Comparison of ENCODE assay signal across 24 cellular contexts in the genomic region with DNA sequence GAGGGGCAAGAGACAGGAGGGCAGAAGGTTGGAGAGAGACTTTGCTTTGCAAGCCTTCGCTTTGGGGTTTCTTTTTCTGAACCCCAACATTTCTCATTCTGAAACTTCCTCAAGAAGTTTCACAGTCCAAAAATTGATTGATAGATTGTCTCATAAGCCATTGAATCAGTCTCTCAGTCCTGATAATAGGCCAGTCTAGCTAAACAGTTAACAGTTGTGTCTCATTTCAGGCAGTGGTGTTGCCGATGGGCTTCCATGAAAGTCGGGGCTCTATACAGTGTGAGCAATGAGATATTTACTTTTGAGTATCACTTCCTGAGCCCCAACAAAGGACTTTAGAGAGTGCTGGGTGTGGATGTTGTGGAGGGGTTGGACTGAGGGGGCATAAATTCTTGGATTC. TPM values are rescaled to one million over a fixed set of nuclear protein-coding genes. Genes with fewer than 3 reads are reported as not detected.
DNase-seq lines count a peak whose midpoint lies in the region; ATAC-seq, FAIRE-seq and TF ChIP-seq lines count a peak whose summit lies in the region.
"Had no signal": no experiment of that assay in that cellular context is flagged by ENCODE, and none has a peak within 500 bp of the region (broad histone marks: within the 10 kb centered on the region; RNA-seq: fewer than 3 reads in every experiment).

No MANE protein-coding gene starts in this region.

- RAD21 ChIA-PET in GM12878 (lab: Charles Lee; ENCODE audit: unreplicated experiment), result interaction anchor here (4.0 kb wide), 1 partner anchor 25 kb away, joined by 58 read pairs; a partner anchor contains a TSS

- H3K9me3 ChIP-seq in GM12878 (replicated peaks; ENCODE audit: control insufficient read depth, insufficient read depth, low read length) (no peaks in the 10 kb centered on the region), esophagus squamous epithelium (no peaks in the 10 kb centered on the region)
- H3K9me3 ChIP-seq: BLaER1, Caco-2 had no signal

- no peaks in the 10 kb centered on the region for H3K4me1 Mint-ChIP-seq in activated naive CD8-positive, alpha-beta T cell treated with anti-CD3 and anti-CD28 coated beads, Interleukin-2, amount 50 U/mL, for 24 hours
- H3K4me1 Mint-ChIP-seq in activated naive CD8-positive, alpha-beta T cell treated with anti-CD3 and anti-CD28 coated beads for 36 hours, result no peaks in the 10 kb centered on the region
- H3K4me1 Mint-ChIP-seq in nephron progenitor cell (peaks cover 45% of the 10 kb centered on the region), progenitor cell of endocrine pancreas (ENCODE audit: low read depth) (peaks cover 22% of the 10 kb centered on the region)
- H3K4me1 Mint-ChIP-seq: B cell; CD4-positive, CD25-positive, alpha-beta regulatory T cell had no signal

- no peak for TF ChIP-seq RAD21 in GM12878 (IDR thresholded peaks at IDR 0.05; ENCODE audit: insufficient read depth, low read depth, low read length)

- H3K27me3 ChIP-seq in GM12878 (replicated peaks in 1 of 2; ENCODE audit: control insufficient read depth in 2 of 2, insufficient read depth in 2 of 2, low read length in 1 of 2), result no peaks in the 10 kb centered on the region
- H3K27me3 ChIP-seq in esophagus squamous epithelium, result no peaks in the 10 kb centered on the region
- H3K27me3 ChIP-seq: BLaER1 had no signal

- H3K36me3 ChIP-seq in GM12878 (ENCODE audit: control insufficient read depth in 2 of 2, insufficient read depth in 2 of 2, low read length in 1 of 2) (no peaks in the 10 kb centered on the region), esophagus squamous epithelium (no peaks in the 10 kb centered on the region)
- H3K36me3 ChIP-seq: BLaER1 had no signal

- intact Hi-C loops in GM12878 (cut with micrococcal nuclease; ENCODE audit: unreplicated experiment) (no loop called here), esophagus squamous epithelium (cut with DNase I) (no loop called here)

- in situ Hi-C loops in GM12878 (cut with MboI), result loop anchor here (10.0 kb wide), 1 partner anchor 693 kb away; no protein-coding TSS in a partner anchor

- CTCF ChIA-PET in GM12878 (lab: Yijun Ruan, JAX), result interaction anchor here (1.3 kb wide), 1 partner anchor 24 kb away, joined by 3 read pairs; no protein-coding TSS in a partner anchor

- no peak overlapping the region for H3K27ac ChIP-seq in GM12878 (ENCODE audit: control insufficient read depth, insufficient read depth)
- H3K27ac ChIP-seq in esophagus squamous epithelium, result no peak overlapping the region
- H3K27ac ChIP-seq: 22Rv1, BLaER1, C4-2B had no signal

- WGBS in GM12878 (ENCODE audit: insufficient coverage, insufficient replicate concordance, low lambda C conversion rate, missing lambda C conversion rate), result 39% methylated on average over 3 of the region's 3 CpGs
- 79 to 92% methylated on average over 3 of the region's 3 CpGs for WGBS in esophagus squamous epithelium, 2 donors

- H2AFZ ChIP-seq in GM12878 (ENCODE audit: control insufficient read depth, low read depth, low read length), result no peak overlapping the region

- H3K4me2 ChIP-seq in GM12878 (ENCODE audit: control insufficient read depth, insufficient read depth), result no peak overlapping the region
- H3K4me2 ChIP-seq: BLaER1 had no signal

- no peak overlapping the region for H3K4me3 ChIP-seq in GM12878
- no peak overlapping the region for H3K4me3 ChIP-seq in esophagus squamous epithelium
- H3K4me3 ChIP-seq: BLaER1 had no signal

- no peak overlapping the region for H3K4me3 Mint-ChIP-seq in activated naive CD8-positive, alpha-beta T cell treated with anti-CD3 and anti-CD28 coated beads, Interleukin-2, amount 50 U/mL, for 24 hours
- no peak overlapping the region for H3K4me3 Mint-ChIP-seq in activated naive CD8-positive, alpha-beta T cell treated with anti-CD3 and anti-CD28 coated beads for 36 hours
- H3K4me3 Mint-ChIP-seq in nephron progenitor cell, result no peak overlapping the region
- no peak overlapping the region for H3K4me3 Mint-ChIP-seq in progenitor cell of endocrine pancreas (ENCODE audit: low read depth)
- H3K4me3 Mint-ChIP-seq: B cell; CD4-positive, CD25-positive, alpha-beta regulatory T cell; CD8-positive, alpha-beta T cell had no signal

- ATAC-seq in activated naive CD8-positive, alpha-beta T cell treated with anti-CD3 and anti-CD28 coated beads, Interleukin-2, amount 50 U/mL, for 24 hours, result peak; percentile 10
- ATAC-seq in GM12878, result peak; percentile 84
- ATAC-seq: CD8-positive, alpha-beta T cell had no signal

- no peak for TF ChIP-seq POLR2A in GM12878 (IDR thresholded peaks at IDR 0.05; ENCODE audit: low read depth, low read length)
- TF ChIP-seq POLR2A in esophagus squamous epithelium (IDR thresholded peaks at IDR 0.05), result no peak

- no peaks in the 10 kb centered on the region for H4K20me1 ChIP-seq in GM12878 (ENCODE audit: control insufficient read depth, insufficient read depth)
- H4K20me1 ChIP-seq: BLaER1 had no signal

- no peaks in the 10 kb centered on the region for H3K79me2 ChIP-seq in GM12878 (ENCODE audit: control insufficient read depth, insufficient read depth, low read length)

- no peaks in the 10 kb centered on the region for H3K27me3 Mint-ChIP-seq in activated naive CD8-positive, alpha-beta T cell treated with anti-CD3 and anti-CD28 coated beads, Interleukin-2, amount 50 U/mL, for 24 hours
- peaks cover 4% of the 10 kb centered on the region for H3K27me3 Mint-ChIP-seq in activated naive CD8-positive, alpha-beta T cell treated with anti-CD3 and anti-CD28 coated beads for 36 hours
- H3K27me3 Mint-ChIP-seq in nephron progenitor cell (ENCODE audit: low read depth, poor library complexity), result no peaks in the 10 kb centered on the region
- H3K27me3 Mint-ChIP-seq in progenitor cell of endocrine pancreas, result no peaks in the 10 kb centered on the region
- H3K27me3 Mint-ChIP-seq: B cell had no signal

- DNase-seq in activated naive CD8-positive, alpha-beta T cell treated with anti-CD3 and anti-CD28 coated beads, Interleukin-2, amount 50 U/mL, for 24 hours, result no peak
- DNase-seq in activated naive CD8-positive, alpha-beta T cell treated with anti-CD3 and anti-CD28 coated beads for 36 hours, result no peak
- DNase-seq in GM12878 (ENCODE audit: low read depth, low spot score) (no peak), nephron progenitor cell (no peak), progenitor cell of endocrine pancreas (ENCODE audit: low spot score, unreplicated experiment) (no peak), NCI-H1105 (lab: John Stamatoyannopoulos, UW) (no peak), esophagus squamous epithelium (lab: John Stamatoyannopoulos, UW) (no peak), mesenteric fat pad (ENCODE audit: low spot score) (no peak)
- DNase-seq: Caco-2; CD4-positive, CD25-positive, alpha-beta regulatory T cell; CD8-positive, alpha-beta T cell; DMS79; EL; GDM1; H7; HCEC 1CT had no signal

- SMC1A ChIA-PET in GM12878 (lab: Charles Lee; ENCODE audit: uncharacterized antibody, unreplicated experiment), result interaction anchor here (0.7 to 0.8 kb wide), 3 partner anchors 24 to 46 kb away, joined by 3 read pairs; no protein-coding TSS in a partner anchor

- no peak for TF ChIP-seq EP300 in GM12878 (IDR thresholded peaks at IDR 0.05; ENCODE audit: borderline replicate concordance in 1 of 2, control insufficient read depth in 1 of 2, low read depth in 2 of 2, low read length in 2 of 2)

- BruUV-seq in GM12878 (replicated peaks; lab: Mats Ljungman, UMichigan), result no TSS peak

- H3K4me1 ChIP-seq in GM12878 (ENCODE audit: control insufficient read depth, insufficient read depth, low read length) (no peaks in the 10 kb centered on the region), esophagus squamous epithelium (peaks cover 0 to 6% (median 0%) of the 10 kb centered on the region in 3 donors)

- H3K9me3 Mint-ChIP-seq in activated naive CD8-positive, alpha-beta T cell treated with anti-CD3 and anti-CD28 coated beads, Interleukin-2, amount 50 U/mL, for 24 hours, result no peaks in the 10 kb centered on the region
- H3K9me3 Mint-ChIP-seq in activated naive CD8-positive, alpha-beta T cell treated with anti-CD3 and anti-CD28 coated beads for 36 hours, result no peaks in the 10 kb centered on the region
- H3K9me3 Mint-ChIP-seq in nephron progenitor cell (peaks cover 13% of the 10 kb centered on the region), progenitor cell of endocrine pancreas (ENCODE audit: low read depth) (no peaks in the 10 kb centered on the region)
- H3K9me3 Mint-ChIP-seq: CD8-positive, alpha-beta T cell had no signal

- POLR2A ChIA-PET in GM12878 (lab: Charles Lee), result no interaction called here

- no peak overlapping the region for H3K9ac ChIP-seq in GM12878 (ENCODE audit: control insufficient read depth, insufficient read depth, low read length)
- H3K9ac ChIP-seq: BLaER1 had no signal

- TF ChIP-seq CTCF in GM12878 (IDR thresholded peaks at IDR 0.05 in 2 of 3, conservative IDR thresholded peaks at IDR 0.05 in 1 of 3; ENCODE audit: control insufficient read depth in 2 of 3, extremely low read depth in 1 of 3, insufficient read depth in 1 of 3, low read depth in 3 of 3, low read length in 3 of 3) (no peak), nephron progenitor cell (IDR thresholded peaks at IDR 0.05) (no peak), progenitor cell of endocrine pancreas (IDR thresholded peaks at IDR 0.05; ENCODE audit: unreplicated experiment) (no peak), esophagus squamous epithelium (IDR thresholded peaks at IDR 0.05) (no peak)

- no peaks in the 10 kb centered on the region for H3K36me3 Mint-ChIP-seq in activated naive CD8-positive, alpha-beta T cell treated with anti-CD3 and anti-CD28 coated beads, Interleukin-2, amount 50 U/mL, for 24 hours (ENCODE audit: low read depth)
- no peaks in the 10 kb centered on the region for H3K36me3 Mint-ChIP-seq in activated naive CD8-positive, alpha-beta T cell treated with anti-CD3 and anti-CD28 coated beads for 36 hours
- H3K36me3 Mint-ChIP-seq in nephron progenitor cell (ENCODE audit: low read depth), result peaks cover 12% of the 10 kb centered on the region
- no peaks in the 10 kb centered on the region for H3K36me3 Mint-ChIP-seq in progenitor cell of endocrine pancreas (ENCODE audit: insufficient read depth)
- H3K36me3 Mint-ChIP-seq: CD4-positive, CD25-positive, alpha-beta regulatory T cell; CD8-positive, alpha-beta T cell had no signal

- H3K27ac Mint-ChIP-seq in activated naive CD8-positive, alpha-beta T cell treated with anti-CD3 and anti-CD28 coated beads, Interleukin-2, amount 50 U/mL, for 24 hours, result no peak overlapping the region
- no peak overlapping the region for H3K27ac Mint-ChIP-seq in activated naive CD8-positive, alpha-beta T cell treated with anti-CD3 and anti-CD28 coated beads for 36 hours
- H3K27ac Mint-ChIP-seq in nephron progenitor cell (peak overlapping the region; percentile 97), progenitor cell of endocrine pancreas (peak overlapping the region; percentile 37)
- H3K27ac Mint-ChIP-seq: B cell; CD4-positive, CD25-positive, alpha-beta regulatory T cell; CD8-positive, alpha-beta T cell had no signal

- FAIRE-seq in GM12878 (lab: Jason Lieb, UNC), result peak; percentile 44
- FAIRE-seq: A204.1, GM12891, GM19239, H1 had no signal

RNA-seq across cellular contexts. Expression of a gene that starts 26.5 kb away (rescaled TPM):
- total RNA-seq in activated naive CD8-positive, alpha-beta T cell treated with anti-CD3 and anti-CD28 coated beads for 36 hours, result under 1 TPM; 0.33 to 0.44 TPM
- 36.0 and 37.1 TPM in 2 replicates for total RNA-seq in GM12878 (2013; cell fraction: nucleolus; rRNA removed)
- total RNA-seq in GM12878 (2014; rRNA removed) (10.0 TPM in 2 replicates), GM12878 (2014; rRNA removed; fragmentation: Illumina TruSeq; extraction: Trizol) (8.2 and 8.5 TPM in 2 replicates), GM12878 (2021) (19.5 and 19.8 TPM in 2 replicates), progenitor cell of endocrine pancreas (136 and 145 TPM in 2 replicates), esophagus squamous epithelium (10 to 100 TPM in 2 of 4 donors, 1 to 10 TPM in 2; 4.5 to 29.0 (median 16.5) TPM), mesenteric fat pad (55.9 TPM)
- 1.4 TPM for polyA plus RNA-seq in GM12878 (2011; ENCODE audit: low read depth)
- polyA plus RNA-seq in GM12878 (2011; rRNA removed) (73.3 and 82.1 TPM in 2 replicates), GM12878 (2014; fragmentation: Illumina TruSeq; extraction: Trizol) (15.1 and 17.0 TPM in 2 replicates), GM12878 (2014; fragmentation: Nextera tagmentation; extraction: Ambion mirVana) (1 to 10 TPM; 5.3 to 7.1 TPM), GM12878 (2014; rRNA removed) (14.0 and 14.5 TPM in 2 replicates), GM12878 (2016; fragmentation: Nextera tagmentation; extraction: Ambion mirVana) (1 to 10 TPM; 1.8 to 2.1 TPM)
- polyA plus RNA-seq in GM12878 (2011; cell fraction: cytosol; rRNA removed), result 90.8 and 109 TPM in 2 replicates
- 115 and 120 TPM in 2 replicates for polyA plus RNA-seq in GM12878 (2011; cell fraction: nucleus; rRNA removed)
- 1.5 and 2.1 TPM in 2 replicates for polyA plus RNA-seq in GM12878 (2012)
- 147 and 158 TPM in 2 replicates for polyA minus RNA-seq in GM12878 (2011; rRNA and poly(A)+ RNA removed)
- 34.2 and 41.2 TPM in 2 replicates for polyA minus RNA-seq in GM12878 (2011; cell fraction: cytosol; rRNA and poly(A)+ RNA removed)
- 88.0 and 122 TPM in 2 replicates for polyA minus RNA-seq in GM12878 (2011; cell fraction: nucleus; rRNA and poly(A)+ RNA removed)
- polyA plus RNA-seq: CD4-positive, CD25-positive, alpha-beta regulatory T cell had no signal

Comparison
In these comparisons a context has a peak if more than half of its experiments do, and no peak if none do; other contexts are left out.
1. H3K27ac Mint-ChIP-seq: peak in nephron progenitor cell (single experiment) and progenitor cell of endocrine pancreas (single experiment); none in activated naive CD8-positive, alpha-beta T cell treated with anti-CD3 and anti-CD28 coated beads, Interleukin-2, amount 50 U/mL, for 24 hours (single experiment) and activated naive CD8-positive, alpha-beta T cell treated with anti-CD3 and anti-CD28 coated beads for 36 hours (single experiment).